1 cellular context compared by ENCODE assay signal in the genomic region with DNA sequence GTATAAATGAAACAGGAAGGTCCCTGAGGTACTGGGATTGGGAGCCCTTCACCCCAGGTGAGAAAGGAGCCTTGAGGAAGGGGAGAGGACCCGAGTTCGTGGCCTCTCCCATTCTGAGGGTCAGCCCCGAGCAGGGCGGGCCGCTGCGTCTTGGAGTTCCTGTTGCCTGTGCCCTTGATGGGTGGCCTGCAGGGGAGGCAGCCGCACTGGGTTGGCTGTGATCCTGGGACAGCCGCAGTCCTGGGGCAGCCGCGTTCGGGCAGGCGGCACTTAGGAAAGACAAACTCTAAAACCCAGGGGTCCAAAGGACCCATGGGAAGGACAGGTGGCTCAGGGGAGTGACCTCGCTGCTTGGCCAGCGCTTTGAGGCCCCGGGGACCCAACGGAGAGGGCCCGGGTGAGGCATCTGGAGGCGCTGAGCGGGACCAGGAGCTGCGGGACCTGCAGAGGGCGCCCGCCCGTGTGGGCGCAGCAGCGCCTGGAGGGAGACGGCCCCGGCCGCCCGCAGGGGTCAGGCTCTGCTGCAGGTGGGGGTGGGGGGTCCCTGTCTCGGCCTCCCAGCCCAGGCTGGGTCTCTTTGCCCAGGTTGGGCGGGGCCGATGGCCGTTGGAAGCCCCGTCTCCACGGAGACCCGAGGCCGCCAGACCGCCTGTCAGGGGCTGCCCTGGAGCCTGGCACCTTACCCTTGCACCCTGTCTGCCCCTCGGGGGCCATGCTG.
TF ChIP-seq lines count a peak whose summit lies in the region.

No MANE protein-coding gene starts in this region.

TF ChIP-seq in HepG2, 621 proteins besides CTCF, POLR2A, EP300 and RAD21 (continued from another document):
- TF ChIP-seq, protein P1, sequence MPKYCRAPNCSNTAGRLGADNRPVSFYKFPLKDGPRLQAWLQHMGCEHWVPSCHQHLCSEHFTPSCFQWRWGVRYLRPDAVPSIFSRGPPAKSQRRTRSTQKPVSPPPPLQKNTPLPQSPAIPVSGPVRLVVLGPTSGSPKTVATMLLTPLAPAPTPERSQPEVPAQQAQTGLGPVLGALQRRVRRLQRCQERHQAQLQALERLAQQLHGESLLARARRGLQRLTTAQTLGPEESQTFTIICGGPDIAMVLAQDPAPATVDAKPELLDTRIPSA (CRISPR knock-in tag; IDR thresholded peaks at IDR 0.05; ENCODE audit: borderline replicate concordance) = no peak
- TF ChIP-seq ZNF235 (CRISPR knock-in tag; IDR thresholded peaks at IDR 0.05; ENCODE audit: borderline replicate concordance) = no peak
- TF ChIP-seq HNF1B (CRISPR knock-in tag; IDR thresholded peaks at IDR 0.05) = no peak
- 0 out of 2 replicates have a peak, but pooled peaks have one; percentile 19 for TF ChIP-seq SAP130 (CRISPR knock-in tag; IDR thresholded peaks at IDR 0.05; ENCODE audit: low read depth)
- TF ChIP-seq ZNF232 (CRISPR knock-in tag; IDR thresholded peaks at IDR 0.05; ENCODE audit: borderline replicate concordance) = no peak
- TF ChIP-seq HDAC2 (CRISPR knock-in tag; IDR thresholded peaks at IDR 0.05) = no peak
- no peak for TF ChIP-seq STAT6 (CRISPR knock-in tag; IDR thresholded peaks at IDR 0.05; ENCODE audit: borderline replicate concordance)
- no peak for TF ChIP-seq GLMP (CRISPR knock-in tag; IDR thresholded peaks at IDR 0.05; ENCODE audit: borderline replicate concordance)
- TF ChIP-seq CEBPZ (IDR thresholded peaks at IDR 0.05; ENCODE audit: low read length) = no peak
- no peak for TF ChIP-seq ATF1 (CRISPR knock-in tag; IDR thresholded peaks at IDR 0.05)
- TF ChIP-seq EED (CRISPR knock-in tag; IDR thresholded peaks at IDR 0.05) = no peak
- no peak for TF ChIP-seq KLF11 (CRISPR knock-in tag; IDR thresholded peaks at IDR 0.05)
